In genomic region chr11:91998466-91998865, GRCh38 we compare ENCODE assay signal across 16 cellular contexts.
"Had no signal": no experiment of that assay in that cellular context is flagged by ENCODE, and none has a peak within 500 bp of the region (broad histone marks: within the 10 kb centered on the region; RNA-seq: fewer than 3 reads in every experiment).

No MANE protein-coding gene starts in this region.

- H3K4me1 Mint-ChIP-seq: activated naive CD4-positive, alpha-beta T cell treated with anti-CD3 and anti-CD28 coated beads, Interleukin-2, amount 10 ng/mL, durations not matched to agents 7 days and 5 days had no signal

- ATAC-seq: left ventricle myocardium superior had no signal

- H3K27ac Mint-ChIP-seq: activated naive CD4-positive, alpha-beta T cell treated with anti-CD3 and anti-CD28 coated beads, Interleukin-2, amount 10 ng/mL, durations not matched to agents 7 days and 5 days; activated T-helper 2 cell treated with anti-CD3 and anti-CD28 coated beads, Interferon-gamma antibody, Interleukin-2, Interleukin-4, amounts not matched to agents 10 μg/mL and 5 μg/mL and 100 μg/mL, durations not matched to agents 14 hours and 24 hours and 36 hours; nephron had no signal

- H3K27ac ChIP-seq: cardiac muscle cell, coronary artery, prostate gland, transverse colon had no signal

- H3K9me3 ChIP-seq: prostate gland, sigmoid colon, transverse colon had no signal

- H3K4me1 ChIP-seq: prostate gland, transverse colon had no signal

- H3K9me3 Mint-ChIP-seq: nephron had no signal

- H3K27me3 ChIP-seq: cardiac muscle cell, sigmoid colon, transverse colon had no signal

- H3K4me3 ChIP-seq: cardiac muscle cell, coronary artery, prostate gland, sigmoid colon, transverse colon had no signal

- H3K27me3 Mint-ChIP-seq: activated naive CD4-positive, alpha-beta T cell treated with anti-CD3 and anti-CD28 coated beads, Interleukin-2, amount 10 ng/mL, durations not matched to agents 7 days and 5 days had no signal

- H3K36me3 ChIP-seq: cardiac muscle cell, prostate gland, sigmoid colon, transverse colon had no signal

- H3K4me3 Mint-ChIP-seq: activated naive CD4-positive, alpha-beta T cell treated with anti-CD3 and anti-CD28 coated beads, Interleukin-2, amount 10 ng/mL, durations not matched to agents 7 days and 5 days; nephron had no signal

- DNase-seq: activated CD4-positive, alpha-beta T cell treated with anti-CD3 and anti-CD28 coated beads, Interleukin-2, amount 50 U/mL, for 1 hour; activated naive CD4-positive, alpha-beta T cell treated with anti-CD3 and anti-CD28 coated beads, Interleukin-2, amount 10 ng/mL, durations not matched to agents 7 days and 5 days; effector CD4-positive, alpha-beta T cell; left ventricle myocardium superior; mesendoderm; occipital lobe; sigmoid colon; stimulated activated CD4-positive, alpha-beta T cell treated with anti-CD3 and anti-CD28 coated beads, Interleukin-12 subunit alpha, Interleukin-12 subunit beta, amount 100 ng/mL, for 4 hours; stimulated activated naive CD4-positive, alpha-beta T cell; substantia nigra; transverse colon had no signal

- H3K36me3 Mint-ChIP-seq: activated naive CD4-positive, alpha-beta T cell treated with anti-CD3 and anti-CD28 coated beads, Interleukin-2, amount 10 ng/mL, durations not matched to agents 7 days and 5 days had no signal
